In the genomic region with DNA sequence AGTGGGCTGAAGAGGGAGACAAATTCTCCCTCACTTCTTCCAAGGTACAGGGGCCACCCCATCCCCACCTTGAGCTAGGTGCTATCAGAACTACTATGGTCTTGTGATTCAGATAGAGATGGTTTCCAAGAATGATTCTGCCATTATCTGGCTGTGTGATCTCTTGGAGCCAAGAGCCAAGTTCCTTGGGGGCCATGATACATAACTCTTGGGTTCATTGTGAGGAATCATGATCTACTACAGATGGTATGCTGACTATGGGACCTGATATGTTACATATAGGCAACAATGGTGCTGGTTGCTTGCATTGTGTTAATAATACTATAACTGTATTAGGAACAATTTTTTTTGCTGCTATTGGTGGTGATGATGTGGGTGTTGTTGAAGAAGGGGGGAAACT, we compare ENCODE assay signal across 20 cellular contexts. TPM values are rescaled to one million over a fixed set of nuclear protein-coding genes. Genes with fewer than 3 reads are reported as not detected.
A peak's percentile ranks its signal among the peaks of the same experiment; 100 is the strongest.
DNase-seq lines count a peak whose midpoint lies in the region; ATAC-seq lines count a peak whose summit lies in the region.
"Had no signal": no experiment of that assay in that cellular context is flagged by ENCODE, and none has a peak within 500 bp of the region (broad histone marks: within the 10 kb centered on the region; RNA-seq: fewer than 3 reads in every experiment).

No MANE protein-coding gene starts in this region.

- H3K4me1 Mint-ChIP-seq in activated CD4-positive, alpha-beta T cell treated with anti-CD3 and anti-CD28 coated beads, Interleukin-2, amount 10 ng/mL, durations not matched to agents 24 days and 14 days: peaks cover 60% of the 10 kb centered on the region
- H3K4me1 Mint-ChIP-seq in central memory CD8-positive, alpha-beta T cell: peaks cover 32% of the 10 kb centered on the region
- H3K4me1 Mint-ChIP-seq in effector memory CD8-positive, alpha-beta T cell (ENCODE audit: low read depth in 2 of 2): peaks cover 18 to 19% of the 10 kb centered on the region in 2 donors
- H3K4me1 Mint-ChIP-seq: H9 had no signal

- H3K4me3 Mint-ChIP-seq in activated CD4-positive, alpha-beta T cell treated with anti-CD3 and anti-CD28 coated beads, Interleukin-2, amount 10 ng/mL, durations not matched to agents 24 days and 14 days: peak overlapping the region; percentile 43
- peak overlapping the region; percentile 42 for H3K4me3 Mint-ChIP-seq in central memory CD8-positive, alpha-beta T cell
- H3K4me3 Mint-ChIP-seq in effector memory CD8-positive, alpha-beta T cell: peak overlapping the region in 1 of 2 donors; percentile 46
- H3K4me3 Mint-ChIP-seq: B cell, CD14-positive monocyte, H9 had no signal

- peaks cover 37% of the 10 kb centered on the region for H3K36me3 Mint-ChIP-seq in activated CD4-positive, alpha-beta T cell treated with anti-CD3 and anti-CD28 coated beads, Interleukin-2, amount 10 ng/mL, durations not matched to agents 24 days and 14 days (ENCODE audit: low read depth)
- peaks cover 7% of the 10 kb centered on the region for H3K36me3 Mint-ChIP-seq in central memory CD8-positive, alpha-beta T cell (ENCODE audit: insufficient read depth)
- peaks cover 5% of the 10 kb centered on the region for H3K36me3 Mint-ChIP-seq in effector memory CD8-positive, alpha-beta T cell (ENCODE audit: insufficient read depth)
- H3K36me3 Mint-ChIP-seq: CD14-positive monocyte had no signal

- H3K27me3 Mint-ChIP-seq in activated CD4-positive, alpha-beta T cell treated with anti-CD3 and anti-CD28 coated beads, Interleukin-2, amount 10 ng/mL, durations not matched to agents 24 days and 14 days: peaks cover 6% of the 10 kb centered on the region
- H3K27me3 Mint-ChIP-seq in central memory CD8-positive, alpha-beta T cell: peaks cover 13% of the 10 kb centered on the region
- peaks cover 0 to 23% of the 10 kb centered on the region in 2 donors for H3K27me3 Mint-ChIP-seq in effector memory CD8-positive, alpha-beta T cell
- H3K27me3 Mint-ChIP-seq: B cell had no signal

- peaks cover 27% of the 10 kb centered on the region for H3K9me3 Mint-ChIP-seq in activated CD4-positive, alpha-beta T cell treated with anti-CD3 and anti-CD28 coated beads, Interleukin-2, amount 10 ng/mL, durations not matched to agents 24 days and 14 days
- no peaks in the 10 kb centered on the region for H3K9me3 Mint-ChIP-seq in central memory CD8-positive, alpha-beta T cell
- no peaks in the 10 kb centered on the region for H3K9me3 Mint-ChIP-seq in effector memory CD8-positive, alpha-beta T cell

- DNase-seq in activated CD4-positive, alpha-beta T cell treated with anti-CD3 and anti-CD28 coated beads, Interleukin-2, amount 10 ng/mL, durations not matched to agents 24 days and 14 days: no peak
- no peak for DNase-seq in activated CD4-positive, alpha-beta T cell treated with anti-CD3 and anti-CD28 coated beads for 48 hours
- DNase-seq in EL (peak; percentile 30), M059J (ENCODE audit: low read depth) (peak; percentile 65), amniotic stem cell (lab: John Stamatoyannopoulos, UW) (no peak)
- DNase-seq in central memory CD8-positive, alpha-beta T cell (ENCODE audit: low spot score in 2 of 2): no peak
- no peak for DNase-seq in stimulated activated CD4-positive, alpha-beta T cell treated with anti-CD3 and anti-CD28 coated beads, Interleukin-2, amount 100 ng/mL, for 24 hours
- no peak for DNase-seq in effector memory CD8-positive, alpha-beta T cell
- DNase-seq: H9, KG1, NCI-H1105 treated with DMSO at 0.1 percent for 48 hours, NCI-H2029 treated with DMSO at 0.1 percent for 48 hours, NCI-H345, NCI-H526, Peyer's patch had no signal

- H3K27ac Mint-ChIP-seq in activated CD4-positive, alpha-beta T cell treated with anti-CD3 and anti-CD28 coated beads, Interleukin-2, amount 10 ng/mL, durations not matched to agents 24 days and 14 days: peak overlapping the region; percentile 72
- no peak overlapping the region for H3K27ac Mint-ChIP-seq in central memory CD8-positive, alpha-beta T cell (ENCODE audit: low read depth)
- no peak overlapping the region for H3K27ac Mint-ChIP-seq in effector memory CD8-positive, alpha-beta T cell
- H3K27ac Mint-ChIP-seq: B cell, CD14-positive monocyte, H9 had no signal

- ATAC-seq in central memory CD8-positive, alpha-beta T cell (replicated peaks; ENCODE audit: extremely low read depth, poor library complexity, severe bottlenecking): no peak
- ATAC-seq in effector memory CD8-positive, alpha-beta T cell (replicated peaks): no peak

- intact Hi-C loops in activated CD4-positive, alpha-beta T cell treated with anti-CD3 and anti-CD28 coated beads, Interleukin-2, amount 10 ng/mL, durations not matched to agents 24 days and 14 days (cut with micrococcal nuclease): loop anchor here (10.0 kb wide), 2 partner anchors 972 to 1512 kb away; no protein-coding TSS in a partner anchor

RNA-seq across cellular contexts. Expression of a gene that starts 45.7 kb away (rescaled TPM):
- not detected in 2 replicates for total RNA-seq in activated CD4-positive, alpha-beta T cell treated with anti-CD3 and anti-CD28 coated beads, Interleukin-2, amount 10 ng/mL, durations not matched to agents 24 days and 14 days
- not detected in 2 replicates for total RNA-seq in M059J (2014; rRNA removed; shearing (Covaris generic))
- total RNA-seq: B cell, Daoy, H9, HT1080, OCI-LY7, Peyer's patch had no signal

Comparison
In these comparisons a context has a peak if more than half of its experiments do, and no peak if none do; other contexts are left out.
1. DNase-seq: peak in EL (single experiment) and M059J (single experiment); none in activated CD4-positive, alpha-beta T cell treated with anti-CD3 and anti-CD28 coated beads, Interleukin-2, amount 10 ng/mL, durations not matched to agents 24 days and 14 days (single experiment), activated CD4-positive, alpha-beta T cell treated with anti-CD3 and anti-CD28 coated beads for 48 hours (single experiment), central memory CD8-positive, alpha-beta T cell (0 of 2), stimulated activated CD4-positive, alpha-beta T cell treated with anti-CD3 and anti-CD28 coated beads, Interleukin-2, amount 100 ng/mL, for 24 hours (0 of 2), effector memory CD8-positive, alpha-beta T cell (0 of 3) and amniotic stem cell (single experiment).